22 cellular contexts compared by ENCODE assay signal in genomic region chr9:35397216-35397698, GRCh38.
DNase-seq lines count a peak whose midpoint lies in the region; ATAC-seq, FAIRE-seq and TF ChIP-seq lines count a peak whose summit lies in the region.
"Had no signal": no experiment of that assay in that cellular context is flagged by ENCODE, and none has a peak within 500 bp of the region (broad histone marks: within the 10 kb centered on the region; RNA-seq: fewer than 3 reads in every experiment).

No MANE protein-coding gene starts in this region.

- no peak for TF ChIP-seq POLR2A in GM12878 (IDR thresholded peaks at IDR 0.05; ENCODE audit: low read depth, low read length)

- no peaks in the 10 kb centered on the region for H3F3A ChIP-seq in SK-N-SH (replicated peaks; ENCODE audit: insufficient read depth)

- SMC1A ChIA-PET in GM12878 (lab: Charles Lee; ENCODE audit: uncharacterized antibody, unreplicated experiment), result interaction anchor here (2.1 kb wide), 1 partner anchor 18 kb away, joined by 6 read pairs; no protein-coding TSS in a partner anchor

- H4K20me1 ChIP-seq in GM12878 (ENCODE audit: control insufficient read depth, insufficient read depth) (no peaks in the 10 kb centered on the region), SK-N-SH (ENCODE audit: insufficient read depth) (no peaks in the 10 kb centered on the region)

- WGBS in GM12878 (ENCODE audit: insufficient coverage, insufficient replicate concordance, low lambda C conversion rate, missing lambda C conversion rate), result 14% methylated on average over 3 of the region's 3 CpGs
- 82% methylated on average over 3 of the region's 3 CpGs for WGBS in SK-N-SH (ENCODE audit: low lambda C conversion rate)

- POLR2A ChIA-PET in GM12878 (lab: Charles Lee) (no interaction called here), SK-N-SH (lab: Yijun Ruan, JAX) (no interaction called here)

- peaks cover 10% of the 10 kb centered on the region for H3K27me3 Mint-ChIP-seq in activated T-cell treated with anti-CD3 and anti-CD28 coated beads, Interleukin-2, amount 50 U/mL, for 72 hours (ENCODE audit: low read depth)
- no peaks in the 10 kb centered on the region for H3K27me3 Mint-ChIP-seq in activated T-cell treated with anti-CD3 and anti-CD28 coated beads, Interleukin-2, amount 50 U/mL, for 24 hours
- peaks cover 6% of the 10 kb centered on the region for H3K27me3 Mint-ChIP-seq in stimulated activated naive CD8-positive, alpha-beta T cell treated with anti-CD3 and anti-CD28 coated beads, Interleukin-15, amount 100 ng/mL, for 72 hours

- H3K27ac Mint-ChIP-seq in activated T-cell treated with anti-CD3 and anti-CD28 coated beads, Interleukin-2, amount 50 U/mL, for 72 hours, result no peak overlapping the region
- H3K27ac Mint-ChIP-seq in activated T-cell treated with anti-CD3 and anti-CD28 coated beads, Interleukin-2, amount 50 U/mL, for 24 hours, result no peak overlapping the region
- H3K27ac Mint-ChIP-seq in stimulated activated naive CD8-positive, alpha-beta T cell treated with anti-CD3 and anti-CD28 coated beads, Interleukin-15, amount 100 ng/mL, for 72 hours, result peak overlapping the region in 1 of 2 donors; percentile 85
- H3K27ac Mint-ChIP-seq: B cell, HFFc6 had no signal

- RAD21 ChIA-PET in GM12878 (lab: Charles Lee; ENCODE audit: unreplicated experiment), result interaction anchor here (0.6 kb wide), 1 partner anchor 804 kb away, joined by 3 read pairs; no protein-coding TSS in a partner anchor

- no peaks in the 10 kb centered on the region for H3K9me2 ChIP-seq in SK-N-SH

- H3K79me2 ChIP-seq in GM12878 (ENCODE audit: control insufficient read depth, insufficient read depth, low read length) (no peaks in the 10 kb centered on the region), SK-N-SH (ENCODE audit: insufficient read depth) (no peaks in the 10 kb centered on the region)

- no peaks in the 10 kb centered on the region for H3K36me3 Mint-ChIP-seq in activated T-cell treated with anti-CD3 and anti-CD28 coated beads, Interleukin-2, amount 50 U/mL, for 72 hours (ENCODE audit: insufficient read depth in 2 of 2)
- H3K36me3 Mint-ChIP-seq in activated T-cell treated with anti-CD3 and anti-CD28 coated beads, Interleukin-2, amount 50 U/mL, for 24 hours (ENCODE audit: low read depth), result no peaks in the 10 kb centered on the region

- peak; percentile 44 to 76 for ATAC-seq in activated T-cell treated with anti-CD3 and anti-CD28 coated beads, Interleukin-2, amount 50 U/mL, for 72 hours (replicated peaks in 1 of 2)
- ATAC-seq in GM21619 (IDR thresholded peaks at IDR 0.05; ENCODE audit: unreplicated experiment), result peak; percentile 60
- ATAC-seq in GM12878, result peak; percentile 64
- peak; percentile 84 for ATAC-seq in stimulated activated naive CD8-positive, alpha-beta T cell treated with anti-CD3 and anti-CD28 coated beads, Interleukin-15, amount 100 ng/mL, for 72 hours
- no peak for ATAC-seq in GM18517 (IDR thresholded peaks at IDR 0.05; ENCODE audit: unreplicated experiment)

- H3K27me3 ChIP-seq in GM12878 (replicated peaks in 1 of 2; ENCODE audit: control insufficient read depth in 2 of 2, insufficient read depth in 2 of 2, low read length in 1 of 2) (no peaks in the 10 kb centered on the region), SK-N-SH (ENCODE audit: insufficient read depth) (no peaks in the 10 kb centered on the region)

- H3K4me2 ChIP-seq in GM12878 (ENCODE audit: control insufficient read depth, insufficient read depth) (no peak overlapping the region), SK-N-SH (no peak overlapping the region)
- H3K4me2 ChIP-seq: KMS-11 had no signal

- intact Hi-C loops in GM12878 (cut with micrococcal nuclease; ENCODE audit: unreplicated experiment), result no loop called here

- H3K4me1 ChIP-seq in GM12878 (ENCODE audit: control insufficient read depth, insufficient read depth, low read length) (no peaks in the 10 kb centered on the region), SK-N-SH (ENCODE audit: control insufficient read depth in 1 of 2, insufficient read depth in 2 of 2, low read depth in 1 of 2, low read length in 1 of 2) (no peaks in the 10 kb centered on the region; a peak in 1 of 4 replicates)
- H3K4me1 ChIP-seq: Caco-2 had no signal

- peaks cover 11% of the 10 kb centered on the region for H3K4me1 Mint-ChIP-seq in activated T-cell treated with anti-CD3 and anti-CD28 coated beads, Interleukin-2, amount 50 U/mL, for 72 hours (ENCODE audit: low read depth)
- H3K4me1 Mint-ChIP-seq in activated T-cell treated with anti-CD3 and anti-CD28 coated beads, Interleukin-2, amount 50 U/mL, for 24 hours (ENCODE audit: low read depth), result peaks cover 3% of the 10 kb centered on the region
- peaks cover 12% of the 10 kb centered on the region for H3K4me1 Mint-ChIP-seq in stimulated activated naive CD8-positive, alpha-beta T cell treated with anti-CD3 and anti-CD28 coated beads, Interleukin-15, amount 100 ng/mL, for 72 hours
- H3K4me1 Mint-ChIP-seq: B cell had no signal

- H3K9me3 ChIP-seq in GM12878 (replicated peaks; ENCODE audit: control insufficient read depth, insufficient read depth, low read length) (no peaks in the 10 kb centered on the region), SK-N-SH (no peaks in the 10 kb centered on the region)
- H3K9me3 ChIP-seq: Caco-2 had no signal

- H3K4me3 ChIP-seq in GM12878, result no peak overlapping the region
- no peak overlapping the region for H3K4me3 ChIP-seq in SK-N-SH (ENCODE audit: low read depth in 2 of 2, low read length in 1 of 2)

- H3K9ac ChIP-seq in GM12878 (ENCODE audit: control insufficient read depth, insufficient read depth, low read length) (no peak overlapping the region), SK-N-SH (no peak overlapping the region)
- H3K9ac ChIP-seq: KMS-11 had no signal

- TF ChIP-seq EP300 in GM12878 (IDR thresholded peaks at IDR 0.05; ENCODE audit: borderline replicate concordance in 1 of 2, control insufficient read depth in 1 of 2, low read depth in 2 of 2, low read length in 2 of 2) (no peak), SK-N-SH (IDR thresholded peaks at IDR 0.05; ENCODE audit: borderline replicate concordance in 1 of 2, low read depth in 1 of 2, low read length in 1 of 2) (no peak)

- TF ChIP-seq RAD21 in GM12878 (IDR thresholded peaks at IDR 0.05; ENCODE audit: insufficient read depth, low read depth, low read length), result no peak
- no peak for TF ChIP-seq RAD21 in SK-N-SH (IDR thresholded peaks at IDR 0.05; ENCODE audit: low read length)

- no TSS peak for BruUV-seq in GM12878 (replicated peaks; lab: Mats Ljungman, UMichigan)

- H2AFZ ChIP-seq in GM12878 (ENCODE audit: control insufficient read depth, low read depth, low read length), result no peak overlapping the region
- no peak overlapping the region for H2AFZ ChIP-seq in SK-N-SH (ENCODE audit: low read depth)

- no peak for TF ChIP-seq CTCF in GM12878 (IDR thresholded peaks at IDR 0.05 in 2 of 3, conservative IDR thresholded peaks at IDR 0.05 in 1 of 3; ENCODE audit: control insufficient read depth in 2 of 3, extremely low read depth in 1 of 3, insufficient read depth in 1 of 3, low read depth in 3 of 3, low read length in 3 of 3)
- TF ChIP-seq CTCF in SK-N-SH (IDR thresholded peaks at IDR 0.05), result no peak

- no peak overlapping the region for H3K27ac ChIP-seq in GM12878 (ENCODE audit: control insufficient read depth, insufficient read depth)
- H3K27ac ChIP-seq in SK-N-SH (ENCODE audit: low read depth in 2 of 2, low read length in 1 of 2), result no peak overlapping the region
- H3K27ac ChIP-seq: KMS-11, RWPE1 had no signal

- no peaks in the 10 kb centered on the region for H3K9me3 Mint-ChIP-seq in activated T-cell treated with anti-CD3 and anti-CD28 coated beads, Interleukin-2, amount 50 U/mL, for 72 hours
- no peaks in the 10 kb centered on the region for H3K9me3 Mint-ChIP-seq in activated T-cell treated with anti-CD3 and anti-CD28 coated beads, Interleukin-2, amount 50 U/mL, for 24 hours
- no peaks in the 10 kb centered on the region for H3K9me3 Mint-ChIP-seq in stimulated activated naive CD8-positive, alpha-beta T cell treated with anti-CD3 and anti-CD28 coated beads, Interleukin-15, amount 100 ng/mL, for 72 hours
- H3K9me3 Mint-ChIP-seq: HFFc6 had no signal

- H3K4me3 Mint-ChIP-seq in activated T-cell treated with anti-CD3 and anti-CD28 coated beads, Interleukin-2, amount 50 U/mL, for 72 hours, result peak overlapping the region in 1 of 2 donors; percentile 5
- H3K4me3 Mint-ChIP-seq in activated T-cell treated with anti-CD3 and anti-CD28 coated beads, Interleukin-2, amount 50 U/mL, for 24 hours, result no peak overlapping the region
- H3K4me3 Mint-ChIP-seq in stimulated activated naive CD8-positive, alpha-beta T cell treated with anti-CD3 and anti-CD28 coated beads, Interleukin-15, amount 100 ng/mL, for 72 hours, result peak overlapping the region; percentile 7 to 62
- H3K4me3 Mint-ChIP-seq: B cell, HFFc6 had no signal

- CTCF ChIA-PET in GM12878 (lab: Yijun Ruan, JAX) (interaction anchor here (1.0 to 1.2 kb wide), 2 partner anchors 16 to 557 kb away, joined by 3 read pairs; no protein-coding TSS in a partner anchor), SK-N-SH (lab: Yijun Ruan, JAX) (interaction anchor here (0.6 to 2.1 kb wide), 4 partner anchors 14 to 346 kb away, joined by 3 to 5 read pairs (median 4); no protein-coding TSS in a partner anchor)

- no peak for DNase-seq in activated T-cell treated with anti-CD3 and anti-CD28 coated beads, Interleukin-2, amount 50 U/mL, for 72 hours
- DNase-seq in activated T-cell treated with anti-CD3 and anti-CD28 coated beads, Interleukin-2, amount 50 U/mL, for 24 hours, result no peak
- no peak for DNase-seq in GM12878 (ENCODE audit: low read depth, low spot score)
- peak in 1 of 2 donors; percentile 24 for DNase-seq in stimulated activated naive CD8-positive, alpha-beta T cell treated with anti-CD3 and anti-CD28 coated beads, Interleukin-15, amount 100 ng/mL, for 72 hours
- DNase-seq in cortex of kidney (lab: John Stamatoyannopoulos, UW), result no peak
- DNase-seq in SK-N-SH, result no peak
- DNase-seq: Caco-2, H7, HFFc6, NCI-H1417, NCI-H187, NCI-H2107, NCI-H510A, NCI-H82, SIG-M5 had no signal

- FAIRE-seq in GM12878 (lab: Jason Lieb, UNC), result no peak
- FAIRE-seq: G401.6, GM12891 had no signal

- in situ Hi-C loops in GM12878 (cut with MboI), result no loop called here

- H3K36me3 ChIP-seq in GM12878 (ENCODE audit: control insufficient read depth in 2 of 2, insufficient read depth in 2 of 2, low read length in 1 of 2), result no peaks in the 10 kb centered on the region
- H3K36me3 ChIP-seq in SK-N-SH (replicated peaks in 1 of 2; ENCODE audit: control insufficient read depth in 1 of 2, insufficient read depth in 2 of 2, low read length in 1 of 2), result peaks cover 0 to 14% of the 10 kb centered on the region in 2 experiments

TF ChIP-seq in GM12878, 131 proteins besides CTCF, POLR2A, EP300 and RAD21 (continues in another document):
- TF ChIP-seq RUNX3 (IDR thresholded peaks at IDR 0.05; ENCODE audit: low read length), result 0 out of 2 replicates have a peak, but pooled peaks have one; percentile 16

TF ChIP-seq in SK-N-SH, 30 proteins besides CTCF, POLR2A, EP300 and RAD21 (continues in another document):
- TF ChIP-seq FOXM1 (IDR thresholded peaks at IDR 0.05; ENCODE audit: low read depth), result no peak
- no peak for TF ChIP-seq SIN3A (IDR thresholded peaks at IDR 0.05; ENCODE audit: borderline replicate concordance, low read depth, low read length)
- TF ChIP-seq ELF1 (IDR thresholded peaks at IDR 0.05), result no peak
- no peak for TF ChIP-seq GATA2 (CRISPR knock-in tag; IDR thresholded peaks at IDR 0.05)
- TF ChIP-seq MEF2A (IDR thresholded peaks at IDR 0.05; ENCODE audit: borderline replicate concordance, low read depth), result no peak
